In genomic region chr1:57309608-57310007, GRCh38 we compare ENCODE assay signal across 18 cellular contexts.
"Had no signal": no experiment of that assay in that cellular context is flagged by ENCODE, and none has a peak within 500 bp of the region (broad histone marks: within the 10 kb centered on the region; RNA-seq: fewer than 3 reads in every experiment).

No MANE protein-coding gene starts in this region.

- H3K9ac ChIP-seq: parathyroid adenoma had no signal

- H3K27ac ChIP-seq: colonic mucosa, esophagus squamous epithelium, neutrophil, parathyroid adenoma, right lobe of liver, thoracic aorta, transverse colon, upper lobe of right lung, uterus had no signal

- H3K79me2 ChIP-seq: parathyroid adenoma had no signal

- H3K9me3 ChIP-seq: colonic mucosa, esophagus squamous epithelium, neutrophil, right lobe of liver, thoracic aorta, transverse colon, upper lobe of right lung, uterus had no signal

- DNase-seq: colonic mucosa; effector memory CD4-positive, alpha-beta T cell; esophagus squamous epithelium; foreskin melanocyte; naive B cell; right lobe of liver; stimulated activated naive B cell treated with anti-CD40 and anti-IgM and Interleukin-4, amounts not matched to agents 10 μg/mL and 1 μg/mL and 100 μg/mL, for 72 hours; transverse colon; upper lobe of right lung; uterus had no signal

- H2AFZ ChIP-seq: parathyroid adenoma had no signal

- FAIRE-seq: endothelial cell of umbilical vein, keratinocyte had no signal

- H3K27me3 ChIP-seq: colonic mucosa, esophagus squamous epithelium, neutrophil, right lobe of liver, transverse colon, upper lobe of right lung, uterus had no signal

- ATAC-seq: left lobe of liver; natural killer cell treated with Interleukin-12 subunit alpha and Interleukin-12 subunit beta and Interleukin-15 and Interleukin-18, amount 100 ng/mL, for 72 hours; stimulated activated naive B cell treated with anti-CD40 and anti-IgM and Interleukin-4, amounts not matched to agents 10 μg/mL and 1 μg/mL and 100 μg/mL, for 72 hours; upper lobe of right lung had no signal

- H3K36me3 ChIP-seq: colonic mucosa, esophagus squamous epithelium, neutrophil, right lobe of liver, thoracic aorta, transverse colon, upper lobe of right lung, uterus had no signal

- H3K4me3 ChIP-seq: colonic mucosa, esophagus squamous epithelium, lung, right lobe of liver, thoracic aorta, transverse colon, upper lobe of right lung, uterus had no signal

- H3K4me1 ChIP-seq: colonic mucosa, esophagus squamous epithelium, parathyroid adenoma, transverse colon, upper lobe of right lung, uterus had no signal
